Comparison of ENCODE assay signal across 9 cellular contexts in the genomic region with DNA sequence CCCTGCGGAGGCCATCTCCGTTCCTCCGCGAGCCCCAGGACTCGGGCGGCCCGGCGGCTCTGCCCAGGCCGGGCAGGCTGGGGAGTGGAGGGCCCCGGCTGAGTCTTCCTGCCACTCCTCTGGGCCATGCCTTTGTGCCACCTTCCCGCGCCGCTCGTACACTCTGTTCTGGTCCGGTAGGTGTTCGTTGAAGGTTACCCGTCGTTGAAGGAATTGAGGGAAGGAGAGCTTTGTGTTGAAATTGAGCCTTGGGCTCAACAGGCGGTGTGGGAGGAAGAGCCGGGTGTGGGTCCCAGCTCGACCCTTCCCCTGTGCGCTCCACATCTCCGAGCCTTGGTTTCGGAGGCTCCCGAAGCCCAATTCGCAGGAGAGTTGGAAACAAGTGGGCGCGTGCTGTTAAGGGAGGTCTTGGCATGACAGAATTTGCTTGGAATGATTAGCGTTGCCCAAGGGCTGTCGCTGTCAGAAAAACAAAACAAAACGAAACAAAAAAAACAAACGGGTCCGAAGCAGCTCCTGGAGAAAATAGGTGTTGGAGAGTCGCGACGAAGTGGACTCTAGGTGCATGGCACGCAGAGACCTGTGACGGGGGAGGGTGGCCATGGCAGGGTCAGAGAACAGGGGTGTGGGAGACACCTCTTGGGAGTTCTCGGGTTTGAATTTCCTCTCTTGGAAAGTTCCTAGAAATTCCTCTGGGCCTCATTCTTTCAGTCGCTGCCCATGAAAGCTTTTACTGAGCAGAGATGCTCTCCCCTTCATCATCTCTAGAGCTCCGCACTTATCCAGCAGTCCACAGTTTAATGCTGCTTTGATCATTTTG. TPM values are rescaled to one million over a fixed set of nuclear protein-coding genes. Genes with fewer than 3 reads are reported as not detected.
DNase-seq lines count a peak whose midpoint lies in the region; ATAC-seq and TF ChIP-seq lines count a peak whose summit lies in the region.
"Had no signal": no experiment of that assay in that cellular context is flagged by ENCODE, and none has a peak within 500 bp of the region (broad histone marks: within the 10 kb centered on the region; RNA-seq: fewer than 3 reads in every experiment).

No MANE protein-coding gene starts in this region.

- ATAC-seq in GM19467 (IDR thresholded peaks at IDR 0.05; ENCODE audit: unreplicated experiment) (peak; percentile 19), HG03565 (IDR thresholded peaks at IDR 0.05; ENCODE audit: unreplicated experiment) (peak; percentile 8)

- peaks cover 14 to 55% (median 40%) of the 10 kb centered on the region in 4 donors for H3K4me1 Mint-ChIP-seq in CD4-positive, alpha-beta memory T cell

- CTCF ChIA-PET in CD4-positive, alpha-beta memory T cell (lab: Charles Lee; ENCODE audit: partially characterized antibody), result interaction anchor here (0.7 to 2.8 kb wide), 13 partner anchors 10 to 1313 kb away, joined by 3 to 14 read pairs (median 4); partner anchors contain the start of genes CCDC74A, FAM168B, IMP4 and SMPD4

- H3K27me3 Mint-ChIP-seq in CD4-positive, alpha-beta memory T cell, result no peaks in the 10 kb centered on the region

- POLR2A ChIA-PET in CD4-positive, alpha-beta memory T cell (lab: Charles Lee; ENCODE audit: partially characterized antibody), result interaction anchor here (0.6 to 2.1 kb wide), 12 partner anchors 10 to 1312 kb away, joined by 3 to 14 read pairs (median 4); partner anchors contain the start of genes FAM168B, IMP4, MZT2B and PLEKHB2

- peak overlapping the region; percentile 93 to 99 (median 96) for H3K4me3 Mint-ChIP-seq in CD4-positive, alpha-beta memory T cell

- peaks cover 5% of the 10 kb centered on the region for H3K36me3 ChIP-seq in CD4-positive, alpha-beta memory T cell (ENCODE audit: insufficient read depth, low read length)

- H3K27me3 ChIP-seq in CD4-positive, alpha-beta memory T cell (ENCODE audit: insufficient read depth, low read length), result no peaks in the 10 kb centered on the region

- H3K4me1 ChIP-seq in CD4-positive, alpha-beta memory T cell (ENCODE audit: insufficient read depth, low read length), result peaks cover 38% of the 10 kb centered on the region

- H3K27ac ChIP-seq in CD4-positive, alpha-beta memory T cell (ENCODE audit: low read depth, low read length), result peak overlapping the region; percentile 94
- H3K27ac ChIP-seq in substantia nigra (ENCODE audit: low read depth, low read length, poor library complexity, severe bottlenecking), result peak overlapping the region; percentile 73

- no peaks in the 10 kb centered on the region for H3K9me3 Mint-ChIP-seq in CD4-positive, alpha-beta memory T cell

- DNase-seq in CD4-positive, alpha-beta memory T cell, result no peak
- DNase-seq in astrocyte of the cerebellum (ENCODE audit: low read depth) (no peak), kidney tubule cell (ENCODE audit: low spot score) (peak; percentile 21), substantia nigra (lab: John Stamatoyannopoulos, UW) (peak in 4 of 49 donors; percentile 36 to 73 (median 48)), HuH-7.5 (ENCODE audit: low spot score) (no peak), NOMO-1 treated with dmso at 0.1 percent for 144 hours (lab: John Stamatoyannopoulos, UW; ENCODE audit: unreplicated experiment) (no peak)

- H3K36me3 Mint-ChIP-seq in CD4-positive, alpha-beta memory T cell, result peaks cover 5 to 28% of the 10 kb centered on the region in 2 donors

- intact Hi-C loops in CD4-positive, alpha-beta memory T cell (cut with micrococcal nuclease), result loop anchor here (2.0 to 5.0 kb wide), 6 partner anchors 81 to 1313 kb away; partner anchors contain the start of genes FAM168B, IMP4, PLEKHB2 and SMPD4

- peak overlapping the region; percentile 97 to 100 (median 99) for H3K27ac Mint-ChIP-seq in CD4-positive, alpha-beta memory T cell

- no peaks in the 10 kb centered on the region for H3K9me3 ChIP-seq in CD4-positive, alpha-beta memory T cell (ENCODE audit: control insufficient read depth in 1 of 2, low read length in 2 of 2)

- peak overlapping the region; percentile 90 to 93 for H3K4me3 ChIP-seq in CD4-positive, alpha-beta memory T cell (ENCODE audit: low read length in 2 of 2)
- H3K4me3 ChIP-seq in astrocyte of the cerebellum (ENCODE audit: low read depth, low read length), result peak overlapping the region; percentile 91

- in situ Hi-C loops in astrocyte of the cerebellum (cut with HindIII; ENCODE audit: low sequenced_read_pairs), result no loop called here

- TF ChIP-seq CTCF in astrocyte of the cerebellum (IDR thresholded peaks at IDR 0.05; ENCODE audit: low read depth, low read length, missing control alignments), result no peak

RNA-seq across cellular contexts. Expression of gene MZT2A, which starts 1.2 kb away (rescaled TPM):
- total RNA-seq in CD4-positive, alpha-beta memory T cell, result 100 to 1,000 TPM; 108 to 115 TPM
- polyA plus RNA-seq in CD4-positive, alpha-beta memory T cell, result 100 to 1,000 TPM in 1 of 2 donors, 10 to 100 TPM in 1; 97.6 to 126 TPM

RNA-seq across cellular contexts. Expression of gene TUBA3D, which starts 17.5 kb away (rescaled TPM):
- total RNA-seq in CD4-positive, alpha-beta memory T cell, result not detected
- not detected for polyA plus RNA-seq in CD4-positive, alpha-beta memory T cell
- total RNA-seq: T-helper 1 cell treated with Interleukin-12 subunit alpha and Interleukin-12 subunit beta and Interleukin-4 antibody, amounts not matched to agents 30 ng/mL and 1 ng/mL, for 36 hours had no signal

RNA-seq across cellular contexts. Expression of gene CCDC74A, which starts 34.3 kb away (rescaled TPM):
- under 1 TPM in 1 of 2 experiments, not detected in 1; 0.38 TPM for total RNA-seq in CD4-positive, alpha-beta memory T cell
- polyA plus RNA-seq in CD4-positive, alpha-beta memory T cell, result under 1 TPM; 0.42 to 0.54 TPM
